In the genomic region with DNA sequence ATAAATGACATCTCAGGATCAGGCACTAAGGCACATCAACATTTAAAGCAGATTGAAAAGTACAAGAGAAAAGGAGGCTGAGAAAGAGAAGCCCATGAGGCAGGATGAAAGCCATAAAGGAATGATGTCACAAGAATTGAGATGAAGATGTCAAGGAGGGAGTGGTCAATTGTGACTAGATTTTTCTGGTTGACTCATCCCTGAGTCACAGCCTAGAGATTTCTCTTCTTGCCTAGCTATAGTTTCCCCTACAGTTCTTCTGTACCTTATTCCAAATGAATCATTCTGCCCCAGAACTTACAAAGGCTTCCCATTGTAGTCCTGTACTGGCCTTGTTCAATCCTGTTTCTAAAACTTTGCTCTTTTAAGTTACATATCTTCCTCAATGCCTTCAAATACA, we compare ENCODE assay signal across 8 cellular contexts. TPM values are rescaled to one million over a fixed set of nuclear protein-coding genes. Genes with fewer than 3 reads are reported as not detected.
A peak's percentile ranks its signal among the peaks of the same experiment; 100 is the strongest.
DNase-seq lines count a peak whose midpoint lies in the region; ATAC-seq lines count a peak whose summit lies in the region.

No MANE protein-coding gene starts in this region.

- ATAC-seq in activated naive CD8-positive, alpha-beta T cell treated with anti-CD3 and anti-CD28 coated beads, Interleukin-2, amount 50 U/mL, for 24 hours: peak; percentile 64
- no peak for ATAC-seq in GM21526 (IDR thresholded peaks at IDR 0.05; ENCODE audit: low FRiP score, unreplicated experiment)
- no peak for ATAC-seq in HG03108 (IDR thresholded peaks at IDR 0.05; ENCODE audit: unreplicated experiment)

- H3K4me3 ChIP-seq in trophoblast cell (ENCODE audit: low read depth, low read length): no peak overlapping the region

- no peak overlapping the region for H3K27ac ChIP-seq in trophoblast cell (ENCODE audit: low read depth, low read length)

- H2AFZ ChIP-seq in trophoblast cell (ENCODE audit: insufficient read depth, low read length, poor library complexity): no peak overlapping the region

- peaks cover 6% of the 10 kb centered on the region for H3K79me2 ChIP-seq in trophoblast cell (ENCODE audit: control insufficient read depth, insufficient read depth, low read length, poor library complexity)

- peaks cover 52% of the 10 kb centered on the region for H3K4me1 Mint-ChIP-seq in activated naive CD8-positive, alpha-beta T cell treated with anti-CD3 and anti-CD28 coated beads, Interleukin-2, amount 50 U/mL, for 24 hours

- H3K36me3 Mint-ChIP-seq in activated naive CD8-positive, alpha-beta T cell treated with anti-CD3 and anti-CD28 coated beads, Interleukin-2, amount 50 U/mL, for 24 hours (ENCODE audit: low read depth): no peaks in the 10 kb centered on the region

- no peaks in the 10 kb centered on the region for H3K27me3 Mint-ChIP-seq in activated naive CD8-positive, alpha-beta T cell treated with anti-CD3 and anti-CD28 coated beads, Interleukin-2, amount 50 U/mL, for 24 hours

- no peaks in the 10 kb centered on the region for H3K9me3 Mint-ChIP-seq in activated naive CD8-positive, alpha-beta T cell treated with anti-CD3 and anti-CD28 coated beads, Interleukin-2, amount 50 U/mL, for 24 hours

- H4K8ac ChIP-seq in trophoblast cell (ENCODE audit: low read depth, low read length): no peak overlapping the region

- no peak overlapping the region for H3K4ac ChIP-seq in trophoblast cell (ENCODE audit: low read depth, low read length)

- no peaks in the 10 kb centered on the region for H3K4me1 ChIP-seq in trophoblast cell (ENCODE audit: control insufficient read depth in 1 of 2, insufficient read depth in 2 of 2, low read length in 2 of 2)

- H3K14ac ChIP-seq in trophoblast cell (ENCODE audit: low read length): no peak overlapping the region

- no peak overlapping the region for H2BK5ac ChIP-seq in trophoblast cell (ENCODE audit: low read depth, low read length, poor library complexity)

- no peaks in the 10 kb centered on the region for H3K36me3 ChIP-seq in trophoblast cell (ENCODE audit: control insufficient read depth in 1 of 2, insufficient read depth in 2 of 2, low read length in 2 of 2)

- H3K9ac ChIP-seq in trophoblast cell (ENCODE audit: low read length): no peak overlapping the region

- H4K12ac ChIP-seq in trophoblast cell (ENCODE audit: low read depth, low read length): no peak overlapping the region

- H2BK120ac ChIP-seq in trophoblast cell (ENCODE audit: insufficient read depth, low read length, poor library complexity): no peak overlapping the region

- no peaks in the 10 kb centered on the region for H3K27me3 ChIP-seq in trophoblast cell (ENCODE audit: insufficient read depth, low read length)

- H3K18ac ChIP-seq in trophoblast cell (ENCODE audit: low read length): no peak overlapping the region

- peak overlapping the region; percentile 92 for H3K27ac Mint-ChIP-seq in activated naive CD8-positive, alpha-beta T cell treated with anti-CD3 and anti-CD28 coated beads, Interleukin-2, amount 50 U/mL, for 24 hours

- DNase-seq in Daoy (ENCODE audit: low read depth): peak; percentile 74
- DNase-seq in LHCN-M2 (ENCODE audit: low read depth): peak; percentile 96
- peak; percentile 56 for DNase-seq in activated naive CD8-positive, alpha-beta T cell treated with anti-CD3 and anti-CD28 coated beads, Interleukin-2, amount 50 U/mL, for 24 hours
- DNase-seq in trophoblast cell: peak; percentile 58 to 88
- DNase-seq in hypothalamus (lab: John Stamatoyannopoulos, UW): no peak
- no peak for DNase-seq in NCI-H2196 (lab: John Stamatoyannopoulos, UW; ENCODE audit: unreplicated experiment)

- no peak overlapping the region for H3K4me2 ChIP-seq in trophoblast cell (ENCODE audit: low read length)

- no peak overlapping the region for H2AK5ac ChIP-seq in trophoblast cell (ENCODE audit: low read length)

- peaks cover 12% of the 10 kb centered on the region for H3K79me1 ChIP-seq in trophoblast cell (ENCODE audit: low read length)

- H2BK12ac ChIP-seq in trophoblast cell (ENCODE audit: low read length): no peak overlapping the region

- peaks cover 2% of the 10 kb centered on the region for H3K9me3 ChIP-seq in trophoblast cell (ENCODE audit: insufficient read depth, low read depth, low read length)

- no peak overlapping the region for H4K91ac ChIP-seq in trophoblast cell (ENCODE audit: low read depth, low read length)

- H3K4me3 Mint-ChIP-seq in activated naive CD8-positive, alpha-beta T cell treated with anti-CD3 and anti-CD28 coated beads, Interleukin-2, amount 50 U/mL, for 24 hours: peak overlapping the region; percentile 55

- H3K23ac ChIP-seq in trophoblast cell (ENCODE audit: low read length): no peak overlapping the region

RNA-seq across cellular contexts. Expression of a gene that starts 3.4 kb away (rescaled TPM):
- 4.4 and 4.9 TPM in 2 replicates for total RNA-seq in Daoy (2014; rRNA removed; shearing (Covaris generic))
- total RNA-seq in LHCN-M2 (2014; rRNA removed): 22.9 and 30.7 TPM in 2 replicates
- polyA plus RNA-seq in LHCN-M2 (2012): 3.0 TPM
- polyA plus RNA-seq in trophoblast cell (2013): 34.9 and 35.3 TPM in 2 replicates

Comparison
In these comparisons a context has a peak if more than half of its experiments do, and no peak if none do; other contexts are left out.
1. DNase-seq: peak in Daoy (single experiment), LHCN-M2 (single experiment), activated naive CD8-positive, alpha-beta T cell treated with anti-CD3 and anti-CD28 coated beads, Interleukin-2, amount 50 U/mL, for 24 hours (single experiment) and trophoblast cell (2 of 2); none in hypothalamus (0 of 51) and NCI-H2196 (single experiment).